Comparison of ENCODE assay signal across 9 cellular contexts in genomic region chr15:58447244-58448010, GRCh38. TPM values are rescaled to one million over a fixed set of nuclear protein-coding genes. Genes with fewer than 3 reads are reported as not detected.
DNase-seq lines count a peak whose midpoint lies in the region; ATAC-seq, FAIRE-seq and TF ChIP-seq lines count a peak whose summit lies in the region.
"Had no signal": no experiment of that assay in that cellular context is flagged by ENCODE, and none has a peak within 500 bp of the region (broad histone marks: within the 10 kb centered on the region; RNA-seq: fewer than 3 reads in every experiment).

No MANE protein-coding gene starts in this region.

- no peak overlapping the region for H3K4me3 Mint-ChIP-seq in stimulated activated effector memory CD8-positive, alpha-beta T cell treated with anti-CD3 and anti-CD28 coated beads, Interleukin-12 subunit alpha, Interleukin-12 subunit beta, amount 100 ng/mL, for 72 hours

- H3K4me3 ChIP-seq in OCI-LY1 (ENCODE audit: low read depth, low read length, poor library complexity, severe bottlenecking) = no peak overlapping the region
- H3K4me3 ChIP-seq: psoas muscle, SK-N-MC had no signal

- H3K27ac ChIP-seq in OCI-LY1 (ENCODE audit: low read depth, low read length, poor library complexity, severe bottlenecking) = peak overlapping the region; percentile 93
- H3K27ac ChIP-seq: psoas muscle, SK-N-MC had no signal

- peak overlapping the region; percentile 30; the same call in 1 of the 2 replicates for H3K9ac ChIP-seq in OCI-LY1 (ENCODE audit: low read length)

- H3K79me2 ChIP-seq in OCI-LY1 (ENCODE audit: insufficient read depth, low read length) = no peaks in the 10 kb centered on the region

- H3K4me1 Mint-ChIP-seq in stimulated activated effector memory CD8-positive, alpha-beta T cell treated with anti-CD3 and anti-CD28 coated beads, Interleukin-12 subunit alpha, Interleukin-12 subunit beta, amount 100 ng/mL, for 72 hours = no peaks in the 10 kb centered on the region

- TF ChIP-seq CTCF in OCI-LY1 (IDR thresholded peaks at IDR 0.05; ENCODE audit: low read length) = no peak

- ATAC-seq in stimulated activated effector memory CD8-positive, alpha-beta T cell treated with anti-CD3 and anti-CD28 coated beads, Interleukin-12 subunit alpha, Interleukin-12 subunit beta, amount 100 ng/mL, for 72 hours = no peak
- ATAC-seq: psoas muscle had no signal

- DNase-seq in GM04504 (ENCODE audit: low read depth) (peak; percentile 59), dermis blood vessel endothelial cell (peak; percentile 24), NCI-H345 (lab: John Stamatoyannopoulos, UW) (no peak), frontal cortex (ENCODE audit: low spot score in 2 of 2) (no peak), SHP77 (lab: John Stamatoyannopoulos, UW) (no peak)
- DNase-seq in stimulated activated effector memory CD8-positive, alpha-beta T cell treated with anti-CD3 and anti-CD28 coated beads, Interleukin-12 subunit alpha, Interleukin-12 subunit beta, amount 100 ng/mL, for 72 hours (ENCODE audit: low spot score in 2 of 2) = no peak
- DNase-seq: psoas muscle had no signal

- H3K4me2 ChIP-seq in OCI-LY1 (ENCODE audit: low read length) = peak overlapping the region; percentile 9; the same call in 1 of the 2 replicates

- no peaks in the 10 kb centered on the region for H3K9me3 Mint-ChIP-seq in stimulated activated effector memory CD8-positive, alpha-beta T cell treated with anti-CD3 and anti-CD28 coated beads, Interleukin-12 subunit alpha, Interleukin-12 subunit beta, amount 100 ng/mL, for 72 hours

- no peaks in the 10 kb centered on the region for H4K20me1 ChIP-seq in OCI-LY1 (ENCODE audit: insufficient read depth, low read length)

- H3F3A ChIP-seq in OCI-LY1 (ENCODE audit: insufficient read depth, low read length) = no peaks in the 10 kb centered on the region

- peak overlapping the region; percentile 58 for H3K27ac Mint-ChIP-seq in stimulated activated effector memory CD8-positive, alpha-beta T cell treated with anti-CD3 and anti-CD28 coated beads, Interleukin-12 subunit alpha, Interleukin-12 subunit beta, amount 100 ng/mL, for 72 hours

- H3K4me1 ChIP-seq in OCI-LY1 (ENCODE audit: insufficient read depth, low read length, severe bottlenecking) = peaks cover 68% of the 10 kb centered on the region
- H3K4me1 ChIP-seq: psoas muscle had no signal

- no peak for FAIRE-seq in frontal cortex (lab: Jason Lieb, UNC)

- H3K36me3 Mint-ChIP-seq in stimulated activated effector memory CD8-positive, alpha-beta T cell treated with anti-CD3 and anti-CD28 coated beads, Interleukin-12 subunit alpha, Interleukin-12 subunit beta, amount 100 ng/mL, for 72 hours = no peaks in the 10 kb centered on the region

- H3K27me3 ChIP-seq in OCI-LY1 (ENCODE audit: insufficient read depth, low read length) = no peaks in the 10 kb centered on the region

- no peaks in the 10 kb centered on the region for H3K36me3 ChIP-seq in OCI-LY1 (ENCODE audit: insufficient read depth, low read length)

- H3K9me2 ChIP-seq in OCI-LY1 (ENCODE audit: low read depth, low read length) = no peaks in the 10 kb centered on the region

- H3K9me3 ChIP-seq in OCI-LY1 (ENCODE audit: low read length) = no peaks in the 10 kb centered on the region
- H3K9me3 ChIP-seq: psoas muscle had no signal

- H2AFZ ChIP-seq in OCI-LY1 (ENCODE audit: low read length) = no peak overlapping the region

RNA-seq across cellular contexts. Expression of gene LIPC, which starts 15.6 kb away (rescaled TPM):
- total RNA-seq in dermis blood vessel endothelial cell (0.14 and 0.34 TPM in 2 replicates), frontal cortex (not detected)
- total RNA-seq: psoas muscle had no signal

Comparison
In these comparisons a context has a peak if more than half of its experiments do, and no peak if none do; other contexts are left out.
1. DNase-seq: peak in GM04504 (single experiment) and dermis blood vessel endothelial cell (single experiment); none in stimulated activated effector memory CD8-positive, alpha-beta T cell treated with anti-CD3 and anti-CD28 coated beads, Interleukin-12 subunit alpha, Interleukin-12 subunit beta, amount 100 ng/mL, for 72 hours (0 of 2), NCI-H345 (single experiment), frontal cortex (0 of 2) and SHP77 (0 of 2).